In the genomic region with DNA sequence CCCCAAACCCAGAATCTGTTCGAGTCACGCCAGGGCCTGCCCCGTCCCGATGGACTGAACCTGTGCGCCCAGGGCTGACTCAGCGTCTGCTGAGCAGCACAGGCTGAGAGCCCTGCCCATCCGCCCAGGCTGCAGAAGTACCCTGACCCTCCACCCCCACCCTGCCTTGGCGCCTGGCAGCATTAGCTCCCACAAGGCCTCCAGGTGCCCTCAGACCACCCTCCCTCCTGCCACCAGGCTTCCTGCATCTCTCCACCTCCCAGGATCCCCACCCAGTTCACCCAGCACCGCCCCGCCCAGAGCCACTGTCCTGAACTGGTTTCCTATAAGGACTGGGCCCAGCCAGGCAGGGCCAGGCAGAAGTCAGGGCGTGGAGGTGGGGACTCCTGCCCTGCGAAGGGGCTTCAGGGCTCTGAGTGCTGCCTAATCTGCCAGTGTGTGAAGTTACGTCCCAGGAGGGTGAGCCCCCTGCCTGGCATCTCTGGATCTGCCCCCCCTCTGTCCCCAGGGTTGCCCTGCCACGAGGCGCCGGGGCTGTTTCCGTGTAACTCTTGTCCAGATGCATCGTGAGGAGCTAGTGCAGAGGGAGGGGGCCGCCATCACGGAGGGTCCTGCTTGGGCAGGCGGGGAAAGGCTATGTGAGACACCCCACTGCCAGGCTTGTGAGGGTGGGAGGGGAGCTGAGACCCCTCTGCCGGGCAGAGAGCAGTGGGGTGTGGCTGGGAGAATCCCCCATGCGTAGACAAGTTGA, we compare ENCODE assay signal across 12 cellular contexts. TPM values are rescaled to one million over a fixed set of nuclear protein-coding genes. Genes with fewer than 3 reads are reported as not detected.
DNase-seq lines count a peak whose midpoint lies in the region; ATAC-seq, FAIRE-seq and TF ChIP-seq lines count a peak whose summit lies in the region.
"Had no signal": no experiment of that assay in that cellular context is flagged by ENCODE, and none has a peak within 500 bp of the region (broad histone marks: within the 10 kb centered on the region; RNA-seq: fewer than 3 reads in every experiment).

No MANE protein-coding gene starts in this region.

- H3K4me1 ChIP-seq in heart right ventricle: peaks cover 48 to 91% (median 64%) of the 10 kb centered on the region in 9 donors
- H3K4me1 ChIP-seq in endothelial cell of umbilical vein (ENCODE audit: control insufficient read depth, extremely low read depth, insufficient read depth, low read length): peaks cover 19% of the 10 kb centered on the region
- H3K4me1 ChIP-seq in mesenchymal stem cell (ENCODE audit: control insufficient read depth, insufficient read depth, low read depth, low read length): peaks cover 12% of the 10 kb centered on the region
- H3K4me1 ChIP-seq in urinary bladder (ENCODE audit: insufficient read depth): peaks cover 6% of the 10 kb centered on the region

- H3K4me3 ChIP-seq in heart right ventricle (no peak overlapping the region), endothelial cell of umbilical vein (replicated peaks in 1 of 3; ENCODE audit: insufficient read depth in 1 of 3, low read depth in 1 of 3, low read length in 3 of 3) (no peak overlapping the region), mesenchymal stem cell (ENCODE audit: insufficient read depth in 1 of 2, low read depth in 1 of 2, low read length in 2 of 2) (no peak overlapping the region), urinary bladder (ENCODE audit: low read depth, low read length) (no peak overlapping the region)
- H3K4me3 ChIP-seq: upper lobe of left lung had no signal

- H2BK120ac ChIP-seq in mesenchymal stem cell (ENCODE audit: low read depth, low read length): no peak overlapping the region

- H3K9me3 ChIP-seq in heart right ventricle: no peaks in the 10 kb centered on the region
- no peaks in the 10 kb centered on the region for H3K9me3 ChIP-seq in endothelial cell of umbilical vein (replicated peaks; ENCODE audit: control insufficient read depth, insufficient read depth, low read length)
- no peaks in the 10 kb centered on the region for H3K9me3 ChIP-seq in mesenchymal stem cell (ENCODE audit: control insufficient read depth, low read length)
- H3K9me3 ChIP-seq: upper lobe of left lung had no signal

- WGBS in heart right ventricle, 2 donors: 75 to 78% methylated on average over 23 of the region's 23 CpGs
- WGBS in mesenchymal stem cell: 91% methylated on average over 23 of the region's 23 CpGs
- 87% methylated on average over 23 of the region's 23 CpGs for WGBS in urinary bladder

- no peaks in the 10 kb centered on the region for H4K20me1 ChIP-seq in endothelial cell of umbilical vein (replicated peaks; ENCODE audit: control insufficient read depth, extremely low read depth, insufficient read depth, low read length)

- no peak overlapping the region for H2AK5ac ChIP-seq in mesenchymal stem cell (ENCODE audit: low read length, severe bottlenecking)

- H3K27me3 ChIP-seq in heart right ventricle: no peaks in the 10 kb centered on the region
- H3K27me3 ChIP-seq in endothelial cell of umbilical vein (ENCODE audit: control insufficient read depth in 2 of 2, insufficient read depth in 2 of 2, low read length in 2 of 2): no peaks in the 10 kb centered on the region
- peaks cover 4 to 10% of the 10 kb centered on the region in 2 experiments for H3K27me3 ChIP-seq in mesenchymal stem cell (ENCODE audit: control insufficient read depth in 1 of 2, insufficient read depth in 1 of 2, low read length in 2 of 2)
- H3K27me3 ChIP-seq: upper lobe of left lung had no signal

- no peak overlapping the region for H3K4ac ChIP-seq in mesenchymal stem cell (ENCODE audit: low read depth in 1 of 2, low read length in 2 of 2)

- H3K79me2 ChIP-seq in endothelial cell of umbilical vein (ENCODE audit: control insufficient read depth, insufficient read depth, low read length): no peaks in the 10 kb centered on the region

- H3K27ac ChIP-seq in heart right ventricle (peak overlapping the region; percentile 52 to 98 (median 88)), endothelial cell of umbilical vein (ENCODE audit: insufficient read depth, low read depth, low read length) (no peak overlapping the region), mesenchymal stem cell (ENCODE audit: low read length, poor library complexity, severe bottlenecking) (no peak overlapping the region), urinary bladder (ENCODE audit: low read depth) (peak overlapping the region; percentile 61)

- POLR2A ChIA-PET in endothelial cell of umbilical vein (lab: Charles Lee): no interaction called here

- FAIRE-seq in endothelial cell of umbilical vein (lab: Jason Lieb, UNC): no peak

- peak overlapping the region; percentile 21 for H2BK15ac ChIP-seq in mesenchymal stem cell (ENCODE audit: low read depth, poor library complexity, severe bottlenecking)

- H4K91ac ChIP-seq in mesenchymal stem cell (ENCODE audit: low read length): peak overlapping the region; percentile 53

- CTCF ChIA-PET in endothelial cell of umbilical vein (lab: Charles Lee): interaction anchor here (0.5 kb wide), 1 partner anchor 10 kb away, joined by 3 read pairs; no protein-coding TSS in a partner anchor

- no peak overlapping the region for H3K23ac ChIP-seq in mesenchymal stem cell (ENCODE audit: low read length in 2 of 2)

- ATAC-seq in heart right ventricle (peak in 4 of 8 donors; percentile 1 to 7 (median 2)), Right ventricle myocardium superior (ENCODE audit: poor library complexity) (no peak)

- H3K36me3 ChIP-seq in heart right ventricle (peaks cover 0 to 9% (median 0%) of the 10 kb centered on the region in 9 donors), endothelial cell of umbilical vein (ENCODE audit: control insufficient read depth in 2 of 2, extremely low read depth in 1 of 2, insufficient read depth in 2 of 2, low read length in 2 of 2) (no peaks in the 10 kb centered on the region), mesenchymal stem cell (ENCODE audit: control insufficient read depth in 1 of 2, insufficient read depth in 2 of 2, low read depth in 1 of 2, low read length in 2 of 2) (no peaks in the 10 kb centered on the region), urinary bladder (ENCODE audit: insufficient read depth) (no peaks in the 10 kb centered on the region)
- H3K36me3 ChIP-seq: upper lobe of left lung had no signal

- TF ChIP-seq CTCF in heart right ventricle (IDR thresholded peaks at IDR 0.05) (no peak), endothelial cell of umbilical vein (IDR thresholded peaks at IDR 0.05; ENCODE audit: extremely low read depth in 1 of 2, insufficient read depth in 1 of 2, low read depth in 1 of 2, low read length in 2 of 2) (no peak)

- intact Hi-C loops in heart right ventricle (cut with DNase I) (no loop called here), Right ventricle myocardium superior (cut with DNase I) (no loop called here), endothelial cell of umbilical vein (cut with micrococcal nuclease) (no loop called here)

- dilution Hi-C loops in endothelial cell of umbilical vein (cut with MboI; ENCODE audit: extremely low pct_ligation_motif_present, low sequenced_read_pairs): no loop called here

- H2AFZ ChIP-seq in endothelial cell of umbilical vein (ENCODE audit: low read depth, low read length) (peak overlapping the region; percentile 28), mesenchymal stem cell (ENCODE audit: low read depth, low read length) (no peak overlapping the region)

- peak overlapping the region in 1 of 2 experiments; percentile 64 for H3K18ac ChIP-seq in mesenchymal stem cell (ENCODE audit: low read depth in 1 of 2, low read length in 2 of 2)

- H3K79me1 ChIP-seq in mesenchymal stem cell (replicated peaks; ENCODE audit: low read length, poor library complexity, severe bottlenecking): no peaks in the 10 kb centered on the region

- H4K8ac ChIP-seq in mesenchymal stem cell (ENCODE audit: low read length): no peak overlapping the region

- peak overlapping the region in 1 of 2 experiments; percentile 56 for H2BK12ac ChIP-seq in mesenchymal stem cell (ENCODE audit: low read length in 2 of 2)

- no peak for TF ChIP-seq POLR2A in endothelial cell of umbilical vein (IDR thresholded peaks at IDR 0.05; ENCODE audit: low read depth, low read length)

- no peaks in the 10 kb centered on the region for H3K9me1 ChIP-seq in endothelial cell of umbilical vein (replicated peaks; ENCODE audit: control insufficient read depth, extremely low read depth, insufficient read depth, low read length)

- DNase-seq in heart right ventricle: peak in 1 of 2 donors; percentile 26
- DNase-seq in Right ventricle myocardium superior: no peak
- no peak for DNase-seq in endothelial cell of umbilical vein (ENCODE audit: low read depth, low spot score)
- no peak for DNase-seq in mesenchymal stem cell
- no peak for DNase-seq in NCI-H82 treated with DMSO at 0.1 percent for 48 hours (lab: John Stamatoyannopoulos, UW; ENCODE audit: unreplicated experiment)
- DNase-seq in NAMALWA (ENCODE audit: low spot score): no peak
- no peak for DNase-seq in activated CD8-positive, alpha-beta memory T cell treated with anti-CD3 and anti-CD28 coated beads, Interleukin-2, amount 50 U/mL, for 48 hours
- DNase-seq: CD8-positive, alpha-beta memory T cell; KBM-7; NCI-H1092 had no signal

- H3K4me2 ChIP-seq in endothelial cell of umbilical vein (ENCODE audit: insufficient read depth, low read length) (no peak overlapping the region), mesenchymal stem cell (ENCODE audit: low read length, poor library complexity, severe bottlenecking) (no peak overlapping the region)

- no peak overlapping the region for H2BK5ac ChIP-seq in mesenchymal stem cell (ENCODE audit: low read depth, low read length, poor library complexity, severe bottlenecking)

- no peak overlapping the region for H3K9ac ChIP-seq in endothelial cell of umbilical vein (replicated peaks; ENCODE audit: extremely low read depth, insufficient read depth, low read length)
- no peak overlapping the region for H3K9ac ChIP-seq in mesenchymal stem cell (ENCODE audit: low read length)

- BruUV-seq in endothelial cell of umbilical vein (replicated peaks; lab: Mats Ljungman, UMichigan): no TSS peak

- H3K14ac ChIP-seq in mesenchymal stem cell (ENCODE audit: low read length in 2 of 2): peak overlapping the region in 1 of 2 experiments; percentile 57

RNA-seq across cellular contexts. Expression of a gene that starts 9.1 kb away (rescaled TPM):
- total RNA-seq in heart right ventricle (100 to 1,000 TPM; 159 to 295 (median 195) TPM), Right ventricle myocardium superior (215 TPM), endothelial cell of umbilical vein (1.9 and 2.7 TPM in 2 replicates), urinary bladder (5.4 TPM)
- polyA plus RNA-seq in heart right ventricle (100 to 1,000 TPM in 1 of 2 donors, 10 to 100 TPM in 1; 74.6 to 220 TPM), endothelial cell of umbilical vein (1.3 and 1.9 TPM in 2 replicates), urinary bladder (8.4 TPM)
- polyA plus RNA-seq in endothelial cell of umbilical vein (2011; cell fraction: cytosol; rRNA removed): 1.5 and 1.6 TPM in 2 replicates
- 10.8 and 14.8 TPM in 2 replicates for polyA plus RNA-seq in endothelial cell of umbilical vein (2011; cell fraction: nucleus; rRNA removed)
- polyA plus RNA-seq in endothelial cell of umbilical vein (2012): 1.2 and 2.1 TPM in 2 replicates
- polyA minus RNA-seq in endothelial cell of umbilical vein: 1.0 and 2.0 TPM in 2 replicates
- 6.2 TPM for polyA minus RNA-seq in endothelial cell of umbilical vein (2011; cell fraction: cytosol; rRNA and poly(A)+ RNA removed)
- polyA minus RNA-seq in endothelial cell of umbilical vein (2011; cell fraction: nucleus; rRNA and poly(A)+ RNA removed): 3.2 and 4.7 TPM in 2 replicates
- 5.2 TPM for polyA plus RNA-seq in mesenchymal stem cell (2013, experiment 1 of 2)
- 4.8 TPM for polyA plus RNA-seq in mesenchymal stem cell (2013, experiment 2 of 2)

RNA-seq across cellular contexts. Expression of a gene that starts 19.8 kb away (rescaled TPM):
- total RNA-seq in heart right ventricle (10 to 100 TPM; 43.3 to 69.6 (median 50.8) TPM), Right ventricle myocardium superior (60.7 TPM), endothelial cell of umbilical vein (92.7 and 101 TPM in 2 replicates), urinary bladder (39.9 TPM)
- polyA plus RNA-seq in heart right ventricle (100 to 1,000 TPM in 1 of 2 donors, 10 to 100 TPM in 1; 78.6 to 203 TPM), endothelial cell of umbilical vein (299 and 364 TPM in 2 replicates), urinary bladder (280 TPM)
- 142 and 221 TPM in 2 replicates for polyA plus RNA-seq in endothelial cell of umbilical vein (2011; cell fraction: cytosol; rRNA removed)
- polyA plus RNA-seq in endothelial cell of umbilical vein (2011; cell fraction: nucleus; rRNA removed): 95.9 and 108 TPM in 2 replicates
- 63.8 and 64.6 TPM in 2 replicates for polyA plus RNA-seq in endothelial cell of umbilical vein (2012)
- 29.5 and 35.8 TPM in 2 replicates for polyA minus RNA-seq in endothelial cell of umbilical vein
- polyA minus RNA-seq in endothelial cell of umbilical vein (2011; cell fraction: cytosol; rRNA and poly(A)+ RNA removed): 107 TPM
- 20.2 and 24.8 TPM in 2 replicates for polyA minus RNA-seq in endothelial cell of umbilical vein (2011; cell fraction: nucleus; rRNA and poly(A)+ RNA removed)
- polyA plus RNA-seq in mesenchymal stem cell (2013, experiment 1 of 2): 68.6 TPM
- 73.5 TPM for polyA plus RNA-seq in mesenchymal stem cell (2013, experiment 2 of 2)

RNA-seq across cellular contexts. Expression of a gene that starts 43.7 kb away (rescaled TPM):
- total RNA-seq in heart right ventricle (10 to 100 TPM; 22.5 to 40.1 (median 27.7) TPM), Right ventricle myocardium superior (28.3 TPM), endothelial cell of umbilical vein (117 and 124 TPM in 2 replicates), urinary bladder (20.6 TPM)
- polyA plus RNA-seq in heart right ventricle (10 to 100 TPM; 27.0 to 73.8 TPM), endothelial cell of umbilical vein (55.3 and 83.9 TPM in 2 replicates), urinary bladder (54.2 TPM)
- 34.2 and 52.3 TPM in 2 replicates for polyA plus RNA-seq in endothelial cell of umbilical vein (2011; cell fraction: cytosol; rRNA removed)
- 115 and 129 TPM in 2 replicates for polyA plus RNA-seq in endothelial cell of umbilical vein (2011; cell fraction: nucleus; rRNA removed)
- 45.4 and 63.8 TPM in 2 replicates for polyA plus RNA-seq in endothelial cell of umbilical vein (2012)
- 36.4 and 48.2 TPM in 2 replicates for polyA minus RNA-seq in endothelial cell of umbilical vein
- polyA minus RNA-seq in endothelial cell of umbilical vein (2011; cell fraction: cytosol; rRNA and poly(A)+ RNA removed): 48.9 TPM
- polyA minus RNA-seq in endothelial cell of umbilical vein (2011; cell fraction: nucleus; rRNA and poly(A)+ RNA removed): 36.9 and 55.9 TPM in 2 replicates
- 59.1 TPM for polyA plus RNA-seq in mesenchymal stem cell (2013, experiment 1 of 2)
- polyA plus RNA-seq in mesenchymal stem cell (2013, experiment 2 of 2): 55.9 TPM

Comparison
In these comparisons a context has a peak if more than half of its experiments do, and no peak if none do; other contexts are left out.
1. H3K27ac ChIP-seq: peak in heart right ventricle (10 of 10) and urinary bladder (single experiment); none in endothelial cell of umbilical vein (single experiment) and mesenchymal stem cell (single experiment).
2. RNA of a gene that starts 9.1 kb away (total RNA-seq): 215 TPM in Right ventricle myocardium superior (single experiment) and 159 to 295 TPM in heart right ventricle; 5.4 TPM in urinary bladder (single experiment) and 1.9 to 2.7 TPM in endothelial cell of umbilical vein; every median in the first group is over 10 times any median in the second.